8 cellular contexts compared by ENCODE assay signal in the genomic region with DNA sequence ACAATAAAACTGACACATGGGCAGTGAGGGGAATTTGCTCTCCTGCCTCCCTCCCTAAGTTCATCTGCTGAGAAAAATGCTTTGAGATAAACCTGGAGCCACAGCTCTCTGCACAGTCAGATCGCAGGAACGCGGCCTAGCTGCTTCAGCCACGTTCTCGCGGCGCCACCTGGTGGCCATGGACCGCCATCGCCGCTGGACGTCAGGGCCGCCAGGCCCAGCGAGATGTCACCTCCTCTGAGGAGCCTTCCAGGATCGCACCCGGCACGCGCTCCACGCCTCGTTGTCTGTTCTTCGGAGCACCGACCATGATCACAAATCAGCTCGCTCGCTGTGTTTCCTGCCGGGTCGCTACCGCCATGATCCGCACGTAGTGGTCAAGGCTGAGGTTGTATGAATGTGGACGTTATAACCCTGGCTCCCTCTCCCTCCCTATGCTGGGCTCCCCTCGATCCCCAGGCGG. TPM values are rescaled to one million over a fixed set of nuclear protein-coding genes. Genes with fewer than 3 reads are reported as not detected.
DNase-seq lines count a peak whose midpoint lies in the region; ATAC-seq and TF ChIP-seq lines count a peak whose summit lies in the region.

No MANE protein-coding gene starts in this region.

- ATAC-seq in T-cell (replicated peaks in 1 of 4), result peak in 1 of 4 experiments; percentile 24

- POLR2A ChIA-PET in T-cell (lab: Charles Lee), result no interaction called here

- DNase-seq in 8988T, result peak; percentile 82
- peak; percentile 67 for DNase-seq in GM13977 (ENCODE audit: low spot score)
- DNase-seq in T-cell, result peak in 27 of 34 experiments; percentile 3 to 51 (median 22)
- DNase-seq in ascending aorta (ENCODE audit: low spot score in 2 of 2), result peak in 1 of 2 donors; percentile 65
- DNase-seq in hypothalamus (lab: John Stamatoyannopoulos, UW), result peak in 47 of 51 donors; percentile 5 to 86 (median 49)
- DNase-seq in stimulated activated CD4-positive, alpha-beta T cell treated with anti-CD3 and anti-CD28 coated beads, Interleukin-15, amount 100 ng/mL, for 24 hours, result peak; percentile 71
- no peak for DNase-seq in suprapubic skin (ENCODE audit: low spot score in 2 of 2)
- no peak for DNase-seq in NOMO-1 treated with DMSO at 0.1 percent for 48 hours (lab: John Stamatoyannopoulos, UW; ENCODE audit: unreplicated experiment)

- H3K36me3 Mint-ChIP-seq in T-cell, result no peaks in the 10 kb centered on the region

- no peaks in the 10 kb centered on the region for H3K27me3 ChIP-seq in ascending aorta
- peaks cover 10% of the 10 kb centered on the region for H3K27me3 ChIP-seq in suprapubic skin

- no peak for TF ChIP-seq POLR2A in suprapubic skin (IDR thresholded peaks at IDR 0.05)

- H3K27ac ChIP-seq in ascending aorta, result no peak overlapping the region
- no peak overlapping the region for H3K27ac ChIP-seq in suprapubic skin

- TF ChIP-seq CTCF in GM13977 (IDR thresholded peaks at IDR 0.05; ENCODE audit: extremely low read depth, insufficient read depth, missing control alignments) (peak; percentile 80), ascending aorta (IDR thresholded peaks at IDR 0.05) (peak; percentile 43 to 71 (median 64)), suprapubic skin (IDR thresholded peaks at IDR 0.05) (peak in 1 of 2 donors; percentile 51)

- peaks cover 8 to 14% of the 10 kb centered on the region in 2 donors for H3K27me3 Mint-ChIP-seq in T-cell

- H3K36me3 ChIP-seq in ascending aorta, result no peaks in the 10 kb centered on the region
- H3K36me3 ChIP-seq in suprapubic skin, result no peaks in the 10 kb centered on the region

- H3K4me1 ChIP-seq in ascending aorta (no peaks in the 10 kb centered on the region), suprapubic skin (peaks cover 10% of the 10 kb centered on the region)

- H3K4me3 ChIP-seq in ascending aorta (no peak overlapping the region), suprapubic skin (no peak overlapping the region)

- CTCF ChIA-PET in T-cell (lab: Charles Lee), result interaction anchor here in 1 of 2 donors (0.6 kb wide), 1 partner anchor 846 kb away, joined by 3 read pairs; no protein-coding TSS in a partner anchor

- 0% methylated on average over 2 of the region's 31 CpGs for WGBS in suprapubic skin

- no peaks in the 10 kb centered on the region for H3K9me3 ChIP-seq in ascending aorta
- H3K9me3 ChIP-seq in suprapubic skin, result no peaks in the 10 kb centered on the region

- peaks cover 5 to 11% (median 11%) of the 10 kb centered on the region in 3 donors for H3K9me3 Mint-ChIP-seq in T-cell

- no peak overlapping the region for H3K27ac Mint-ChIP-seq in T-cell

- in situ Hi-C loops in GM13977 (cut with MboI; ENCODE audit: low pct_unique_long_range_greater_than_20kb, low sequenced_read_pairs, unreplicated experiment), result no loop called here

- H3K4me3 Mint-ChIP-seq in T-cell, result no peak overlapping the region

- intact Hi-C loops in ascending aorta (cut with DNase I), result no loop called here

- TF ChIP-seq EP300 in suprapubic skin (IDR thresholded peaks at IDR 0.05), result no peak

- peaks cover 5 to 10% (median 7%) of the 10 kb centered on the region in 3 donors for H3K4me1 Mint-ChIP-seq in T-cell

RNA-seq across cellular contexts. Expression of gene USP29, which starts 20.6 kb away (rescaled TPM):
- not detected for total RNA-seq in T-cell
- not detected for total RNA-seq in ascending aorta
- total RNA-seq in suprapubic skin, result not detected

RNA-seq across cellular contexts. Expression of gene ZIM3, which starts 45.8 kb away (rescaled TPM):
- total RNA-seq in T-cell (not detected), ascending aorta (not detected), suprapubic skin (not detected)

Comparison
In these comparisons a context has a peak if more than half of its experiments do, and no peak if none do; other contexts are left out.
1. DNase-seq: peak in 8988T (single experiment), GM13977 (single experiment), T-cell (27 of 34), hypothalamus (47 of 51) and stimulated activated CD4-positive, alpha-beta T cell treated with anti-CD3 and anti-CD28 coated beads, Interleukin-15, amount 100 ng/mL, for 24 hours (single experiment); none in suprapubic skin (0 of 2) and NOMO-1 treated with DMSO at 0.1 percent for 48 hours (single experiment).